ENCODE assay signal across 8 cellular contexts in the genomic region with DNA sequence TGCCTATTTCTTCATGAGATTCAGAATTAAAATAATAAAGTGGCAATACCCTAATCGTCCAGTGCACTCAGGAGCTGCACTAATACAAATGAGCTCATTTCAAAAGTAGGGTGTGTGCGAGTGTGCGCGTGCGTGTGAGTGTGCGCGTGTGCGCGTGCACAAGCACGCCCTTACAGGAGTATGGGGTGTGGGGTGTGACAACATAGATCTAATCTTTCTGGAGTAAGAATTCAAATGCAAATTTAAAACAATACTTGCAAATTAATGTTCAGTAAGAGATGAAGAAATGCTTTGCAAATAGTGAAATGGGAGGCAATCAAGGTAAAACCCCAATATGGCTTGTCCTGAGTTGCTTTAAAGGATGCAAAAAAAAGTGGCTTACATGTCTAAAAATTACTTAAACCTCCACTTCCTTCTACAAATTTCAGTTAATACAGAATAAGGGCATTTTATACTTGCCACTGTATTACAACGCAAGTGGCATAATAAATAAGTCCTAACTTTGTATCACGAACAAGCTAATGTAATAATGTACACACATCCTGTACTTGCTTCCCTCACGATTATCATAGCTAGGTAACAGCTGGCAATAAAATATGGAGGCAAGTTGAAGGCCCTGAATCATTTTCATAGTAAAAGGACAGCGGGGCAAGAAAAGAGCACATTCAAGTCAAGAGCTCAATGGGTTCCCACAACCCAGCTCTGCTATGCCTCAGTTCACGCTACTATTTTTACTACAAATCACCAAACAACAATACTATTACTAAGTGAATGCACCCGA. TPM values are rescaled to one million over a fixed set of nuclear protein-coding genes. Genes with fewer than 3 reads are reported as not detected.
DNase-seq lines count a peak whose midpoint lies in the region; ATAC-seq and TF ChIP-seq lines count a peak whose summit lies in the region.
"Not testable (repeated sequence)": the region's sequence is repeated elsewhere in the genome, so short reads cannot be mapped to it uniquely, and the experiment has no call there.

No MANE protein-coding gene starts in this region.

- H4K20me1 ChIP-seq in smooth muscle cell (ENCODE audit: low read depth), result peaks cover 61% of the 10 kb centered on the region

- not testable (repeated sequence) for H3K27me3 ChIP-seq in endodermal cell (ENCODE audit: control insufficient read depth, insufficient read depth, low read length, poor library complexity, severe bottlenecking); smooth muscle cell (ENCODE audit: low read depth)

- WGBS in endodermal cell (ENCODE audit: insufficient coverage in 1 of 2, insufficient read length in 1 of 2), 2 experiments, result 40 to 59% methylated on average over 4 to 16 of the region's 16 CpGs
- WGBS in lower leg skin, 2 donors, result 3 to 5% methylated on average over 16 of the region's 16 CpGs
- 47% methylated on average over 16 of the region's 16 CpGs for WGBS in smooth muscle cell (ENCODE audit: low lambda C conversion rate)
- 7% methylated on average over 16 of the region's 16 CpGs for WGBS in urinary bladder

- H3K4me1 Mint-ChIP-seq in activated T-cell treated with anti-CD3 and anti-CD28 coated beads, Interleukin-2, amount 50 U/mL, for 72 hours (ENCODE audit: low read depth), result peaks cover 54% of the 10 kb centered on the region
- H3K4me1 Mint-ChIP-seq in endodermal cell, result peaks cover 10% of the 10 kb centered on the region

- not testable (repeated sequence) for H3K4me1 ChIP-seq in endodermal cell (ENCODE audit: control insufficient read depth, insufficient read depth, low read length); urinary bladder (ENCODE audit: insufficient read depth)
- peaks cover 28% of the 10 kb centered on the region for H3K4me1 ChIP-seq in smooth muscle cell (ENCODE audit: low read depth)

- H3K9me3 ChIP-seq in endodermal cell (ENCODE audit: control insufficient read depth, low read length); smooth muscle cell (replicated peaks; ENCODE audit: low read depth): not testable (repeated sequence)

- not testable (repeated sequence) for H3K9me3 Mint-ChIP-seq in activated T-cell treated with anti-CD3 and anti-CD28 coated beads, Interleukin-2, amount 50 U/mL, for 72 hours; endodermal cell

- peak; percentile 81 for DNase-seq in RPMI8226
- peak; percentile 39 to 40 for DNase-seq in activated T-cell treated with anti-CD3 and anti-CD28 coated beads, Interleukin-2, amount 50 U/mL, for 72 hours
- DNase-seq in endodermal cell; smooth muscle cell (lab: John Stamatoyannopoulos, UW; ENCODE audit: unreplicated experiment): not testable (repeated sequence)
- DNase-seq in lower leg skin (ENCODE audit: low spot score in 2 of 2), result peak; percentile 44 to 84

- peak overlapping the region; percentile 97 for H3K4me2 ChIP-seq in smooth muscle cell

- not testable (repeated sequence) for H3K27me3 Mint-ChIP-seq in activated T-cell treated with anti-CD3 and anti-CD28 coated beads, Interleukin-2, amount 50 U/mL, for 72 hours (ENCODE audit: low read depth)
- peaks cover 11% of the 10 kb centered on the region for H3K27me3 Mint-ChIP-seq in endodermal cell (ENCODE audit: insufficient read depth)

- not testable (repeated sequence) for TF ChIP-seq POLR2A in GM18505 (IDR thresholded peaks at IDR 0.05; ENCODE audit: borderline replicate concordance, extremely low read depth, insufficient read depth, insufficient read length); lower leg skin (IDR thresholded peaks at IDR 0.05)

- not testable (repeated sequence) for TF ChIP-seq CTCF in endodermal cell (conservative IDR thresholded peaks at IDR 0.05); lower leg skin (IDR thresholded peaks at IDR 0.05); smooth muscle cell (IDR thresholded peaks at IDR 0.05; ENCODE audit: borderline replicate concordance, insufficient read depth, poor library complexity, severe bottlenecking)

- not testable (repeated sequence) for H3K27ac ChIP-seq in endodermal cell (ENCODE audit: low read depth, low read length); urinary bladder (ENCODE audit: low read depth)
- H3K27ac ChIP-seq in smooth muscle cell (ENCODE audit: low read depth), result peak overlapping the region; percentile 87

- H3K36me3 ChIP-seq in endodermal cell (ENCODE audit: control insufficient read depth, insufficient read depth, low read length); smooth muscle cell (ENCODE audit: low read depth); urinary bladder (ENCODE audit: insufficient read depth): not testable (repeated sequence)

- H3K9ac ChIP-seq in endodermal cell (ENCODE audit: extremely low read depth, low read length, poor library complexity, severe bottlenecking) (peak overlapping the region; percentile 49), smooth muscle cell (ENCODE audit: low read depth) (peak overlapping the region; percentile 76)

- intact Hi-C loops in lower leg skin (cut with DNase I; ENCODE audit: low total_unique reads), result not testable (repeated sequence)

- H3F3A ChIP-seq in smooth muscle cell (ENCODE audit: low read depth), result not testable (repeated sequence)

- H3K36me3 Mint-ChIP-seq in activated T-cell treated with anti-CD3 and anti-CD28 coated beads, Interleukin-2, amount 50 U/mL, for 72 hours (ENCODE audit: insufficient read depth in 2 of 2); endodermal cell (ENCODE audit: low read depth): not testable (repeated sequence)

- H3K27ac Mint-ChIP-seq in activated T-cell treated with anti-CD3 and anti-CD28 coated beads, Interleukin-2, amount 50 U/mL, for 72 hours, result peak overlapping the region; percentile 93
- peak overlapping the region; percentile 34 for H3K27ac Mint-ChIP-seq in endodermal cell

- H3K4me3 ChIP-seq in endodermal cell (ENCODE audit: low read length) (peak overlapping the region; percentile 93), lower leg skin (ENCODE audit: low read depth, poor library complexity, severe bottlenecking) (peak overlapping the region; percentile 95), smooth muscle cell (peak overlapping the region; percentile 76), urinary bladder (ENCODE audit: low read depth, low read length) (peak overlapping the region; percentile 25)

- peak; percentile 22 for ATAC-seq in GM18505 (IDR thresholded peaks at IDR 0.05; ENCODE audit: unreplicated experiment)
- ATAC-seq in HG02885 (IDR thresholded peaks at IDR 0.05; ENCODE audit: poor library complexity, unreplicated experiment), result peak; percentile 22
- peak; percentile 46 to 54 for ATAC-seq in activated T-cell treated with anti-CD3 and anti-CD28 coated beads, Interleukin-2, amount 50 U/mL, for 72 hours (replicated peaks in 1 of 2)

- H3K79me2 ChIP-seq in smooth muscle cell (ENCODE audit: low read depth), result peaks cover 61% of the 10 kb centered on the region

- peak overlapping the region; percentile 85 to 95 for H3K4me3 Mint-ChIP-seq in activated T-cell treated with anti-CD3 and anti-CD28 coated beads, Interleukin-2, amount 50 U/mL, for 72 hours
- H3K4me3 Mint-ChIP-seq in endodermal cell, result peak overlapping the region; percentile 77

- not testable (repeated sequence) for H2AFZ ChIP-seq in smooth muscle cell (ENCODE audit: low read depth)

RNA-seq across cellular contexts. Expression of a gene that starts 1.9 kb away (rescaled TPM):
- 10 to 100 TPM; 55.6 to 60.2 TPM for total RNA-seq in activated T-cell treated with anti-CD3 and anti-CD28 coated beads, Interleukin-2, amount 50 U/mL, for 72 hours
- 10 to 100 TPM; 54.3 to 60.6 TPM for total RNA-seq in endodermal cell
- polyA plus RNA-seq in endodermal cell (2013, experiment 1 of 2), result 13.5 TPM
- polyA plus RNA-seq in endodermal cell (2013, experiment 2 of 2), result 15.0 TPM
- 10 to 100 TPM; 64.6 to 79.3 (median 74.7) TPM for total RNA-seq in lower leg skin
- 28.3 and 36.7 TPM in 2 replicates for total RNA-seq in smooth muscle cell
- 10.1 and 16.4 TPM in 2 replicates for polyA plus RNA-seq in smooth muscle cell
- 105 TPM for total RNA-seq in urinary bladder
- 16.5 TPM for polyA plus RNA-seq in urinary bladder

Comparison
In these comparisons a context has a peak if more than half of its experiments do, and no peak if none do; other contexts are left out.
1. H3K4me3 ChIP-seq: peak in every context shown above with its lines; median percentile 95 in lower leg skin; 93 in endodermal cell; 76 in smooth muscle cell; 25 in urinary bladder.